1 cellular context compared by ENCODE assay signal in the genomic region with DNA sequence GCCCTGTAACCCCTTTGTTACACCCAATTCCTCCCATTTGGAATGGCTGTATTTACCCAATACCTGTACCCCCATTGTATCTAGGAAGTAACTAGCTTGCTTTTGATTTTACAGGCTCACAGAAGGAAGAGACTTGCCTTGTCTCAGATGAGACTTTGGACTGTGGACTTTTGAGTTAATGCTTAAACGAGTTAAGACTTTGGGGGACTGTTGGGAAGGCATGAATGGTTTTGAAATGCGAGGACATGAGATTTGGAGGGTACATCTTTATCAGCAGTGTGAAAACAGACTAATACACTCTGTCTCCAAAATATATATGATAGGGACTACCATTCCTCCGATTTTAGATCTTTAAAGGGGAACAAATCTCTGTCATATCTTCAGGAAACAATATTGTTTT.
TF ChIP-seq lines count a peak whose summit lies in the region.
"Not testable (repeated sequence)": the region's sequence is repeated elsewhere in the genome, so short reads cannot be mapped to it uniquely, and the experiment has no call there.

No MANE protein-coding gene starts in this region.

TF ChIP-seq in HepG2, 621 proteins besides CTCF, POLR2A, EP300 and RAD21:
- TF ChIP-seq SOX6, SOX13 (IDR thresholded peaks at IDR 0.05): not testable (repeated sequence)
- TF ChIP-seq SOX6 (CRISPR knock-in tag; IDR thresholded peaks at IDR 0.05) (peak; percentile 34; the same call in 1 of the 2 replicates), ZMYM4 (CRISPR knock-in tag; IDR thresholded peaks at IDR 0.05) (peak; percentile 56), GATAD2A (CRISPR knock-in tag; IDR thresholded peaks at IDR 0.05) (peak; percentile 53; the same call in 1 of the 2 replicates), PAXIP1 (CRISPR knock-in tag; conservative IDR thresholded peaks at IDR 0.05) (peak; percentile 62), HNF4A (CRISPR knock-in tag; IDR thresholded peaks at IDR 0.05) (peak; percentile 85), SOX13 (CRISPR knock-in tag; conservative IDR thresholded peaks at IDR 0.05 in 1 of 2, IDR thresholded peaks at IDR 0.05 in 1 of 2) (peak in 1 of 2 experiments; percentile 50; a peak in 2 of 4 replicates), ZNF644 (CRISPR knock-in tag; IDR thresholded peaks at IDR 0.05; ENCODE audit: low read depth) (peak; percentile 77), RBAK (CRISPR knock-in tag; IDR thresholded peaks at IDR 0.05) (peak; percentile 67; the same call in 1 of the 2 replicates), ELF3 (CRISPR knock-in tag; IDR thresholded peaks at IDR 0.05) (peak; percentile 29; the same call in 1 of the 2 replicates)
- TF ChIP-seq, protein P1, sequence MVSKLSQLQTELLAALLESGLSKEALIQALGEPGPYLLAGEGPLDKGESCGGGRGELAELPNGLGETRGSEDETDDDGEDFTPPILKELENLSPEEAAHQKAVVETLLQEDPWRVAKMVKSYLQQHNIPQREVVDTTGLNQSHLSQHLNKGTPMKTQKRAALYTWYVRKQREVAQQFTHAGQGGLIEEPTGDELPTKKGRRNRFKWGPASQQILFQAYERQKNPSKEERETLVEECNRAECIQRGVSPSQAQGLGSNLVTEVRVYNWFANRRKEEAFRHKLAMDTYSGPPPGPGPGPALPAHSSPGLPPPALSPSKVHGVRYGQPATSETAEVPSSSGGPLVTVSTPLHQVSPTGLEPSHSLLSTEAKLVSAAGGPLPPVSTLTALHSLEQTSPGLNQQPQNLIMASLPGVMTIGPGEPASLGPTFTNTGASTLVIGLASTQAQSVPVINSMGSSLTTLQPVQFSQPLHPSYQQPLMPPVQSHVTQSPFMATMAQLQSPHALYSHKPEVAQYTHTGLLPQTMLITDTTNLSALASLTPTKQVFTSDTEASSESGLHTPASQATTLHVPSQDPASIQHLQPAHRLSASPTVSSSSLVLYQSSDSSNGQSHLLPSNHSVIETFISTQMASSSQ (IDR thresholded peaks at IDR 0.05; ENCODE audit: low read depth), result peak; percentile 54; the same call in 1 of the 2 replicates
- TF ChIP-seq, protein P1 (CRISPR knock-in tag; IDR thresholded peaks at IDR 0.05; ENCODE audit: borderline replicate concordance), result not testable (repeated sequence)
